ENCODE assay signal across 1 cellular context in genomic region chr20:58542411-58543095, GRCh38.
TF ChIP-seq lines count a peak whose summit lies in the region.

No MANE protein-coding gene starts in this region.

TF ChIP-seq in HepG2, 621 proteins besides CTCF, POLR2A, EP300 and RAD21:
- peak; percentile 44; the same call in 1 of the 2 replicates for TF ChIP-seq ZNF280B (CRISPR knock-in tag; IDR thresholded peaks at IDR 0.05; ENCODE audit: borderline replicate concordance)
- no peak for TF ChIP-seq TBL1XR1 (IDR thresholded peaks at IDR 0.05; ENCODE audit: borderline replicate concordance, low read length, partially characterized antibody)
- no peak for TF ChIP-seq ZNF704 (CRISPR knock-in tag; IDR thresholded peaks at IDR 0.05; ENCODE audit: borderline replicate concordance)
- no peak for TF ChIP-seq SPEN (CRISPR knock-in tag; IDR thresholded peaks at IDR 0.05; ENCODE audit: low read depth)
- no peak for TF ChIP-seq MBD4 (IDR thresholded peaks at IDR 0.05; ENCODE audit: borderline replicate concordance, low read length)
- TF ChIP-seq ZNF383 (CRISPR knock-in tag; IDR thresholded peaks at IDR 0.05; ENCODE audit: borderline replicate concordance): no peak
- no peak for TF ChIP-seq ZNF782 (CRISPR knock-in tag; IDR thresholded peaks at IDR 0.05; ENCODE audit: borderline replicate concordance)
- TF ChIP-seq NONO (IDR thresholded peaks at IDR 0.05): no peak
- TF ChIP-seq NONO (CRISPR knock-in tag; conservative IDR thresholded peaks at IDR 0.05): no peak
- TF ChIP-seq ZNF687 (CRISPR knock-in tag; IDR thresholded peaks at IDR 0.05): 0 out of 2 replicates have a peak, but pooled peaks have one; percentile 11
